8 cellular contexts compared by ENCODE assay signal in the genomic region with DNA sequence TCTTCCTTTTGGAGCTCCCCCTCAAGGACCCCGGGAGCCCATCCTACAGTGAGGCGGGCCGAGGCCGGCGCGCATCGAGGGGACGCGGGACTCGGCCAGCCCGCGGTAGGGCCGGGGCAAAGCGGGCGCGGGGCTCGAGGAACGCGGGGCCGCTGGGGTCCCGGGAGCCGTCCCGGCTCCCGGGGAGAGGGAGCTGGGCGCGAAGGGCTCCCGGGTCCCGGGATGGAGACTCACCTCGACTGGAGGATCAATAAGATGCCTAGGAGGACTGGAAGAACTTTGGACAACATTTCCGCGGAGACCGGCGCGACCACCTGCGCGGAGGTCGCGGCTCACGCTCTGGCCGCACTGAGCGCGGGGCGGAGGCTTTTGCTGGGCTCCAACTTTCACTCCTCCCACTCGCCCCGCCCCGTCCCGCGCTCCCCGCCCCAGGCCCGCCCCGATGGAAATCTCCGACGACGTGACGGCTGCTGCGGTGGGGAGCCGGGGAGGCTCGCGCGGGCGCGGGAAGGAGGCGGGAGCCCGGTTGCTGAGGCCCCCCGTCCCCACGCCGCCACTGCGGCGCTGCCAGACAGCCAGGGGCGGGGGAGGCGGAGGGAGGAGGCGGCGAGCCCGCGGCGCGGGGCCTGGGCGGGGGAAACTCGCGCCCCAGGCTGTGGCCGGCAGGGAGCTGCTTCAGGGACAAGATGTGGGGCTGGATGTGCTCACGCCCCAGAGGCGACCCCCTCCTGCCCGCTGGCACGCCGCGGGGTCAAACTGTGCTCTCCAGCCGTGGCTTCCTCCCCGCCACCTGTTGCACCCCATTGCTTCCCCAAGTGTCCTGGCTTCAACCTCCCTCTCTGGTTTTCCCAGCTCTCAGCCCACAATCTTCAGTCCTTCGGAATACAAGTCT. TPM values are rescaled to one million over a fixed set of nuclear protein-coding genes. Genes with fewer than 3 reads are reported as not detected.
DNase-seq lines count a peak whose midpoint lies in the region; ATAC-seq, FAIRE-seq and TF ChIP-seq lines count a peak whose summit lies in the region.

A gene with protein sequence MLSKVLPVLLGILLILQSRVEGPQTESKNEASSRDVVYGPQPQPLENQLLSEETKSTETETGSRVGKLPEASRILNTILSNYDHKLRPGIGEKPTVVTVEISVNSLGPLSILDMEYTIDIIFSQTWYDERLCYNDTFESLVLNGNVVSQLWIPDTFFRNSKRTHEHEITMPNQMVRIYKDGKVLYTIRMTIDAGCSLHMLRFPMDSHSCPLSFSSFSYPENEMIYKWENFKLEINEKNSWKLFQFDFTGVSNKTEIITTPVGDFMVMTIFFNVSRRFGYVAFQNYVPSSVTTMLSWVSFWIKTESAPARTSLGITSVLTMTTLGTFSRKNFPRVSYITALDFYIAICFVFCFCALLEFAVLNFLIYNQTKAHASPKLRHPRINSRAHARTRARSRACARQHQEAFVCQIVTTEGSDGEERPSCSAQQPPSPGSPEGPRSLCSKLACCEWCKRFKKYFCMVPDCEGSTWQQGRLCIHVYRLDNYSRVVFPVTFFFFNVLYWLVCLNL (minus strand): TSS at position 341 of the 892 bp plus-strand sequence. CDS start 51 bp downstream, at position 290.

- no peak for ATAC-seq in GM18858 (IDR thresholded peaks at IDR 0.05; ENCODE audit: unreplicated experiment)

- H3K4me3 ChIP-seq in SK-N-SH (ENCODE audit: low read depth in 2 of 2, low read length in 1 of 2) (peak within 1 kb of the TSS; percentile 48 to 68; a peak in 3 of 4 replicates), ovary (peak within 1 kb of the TSS; percentile 70)

- H2AFZ ChIP-seq in SK-N-SH (ENCODE audit: low read depth): no peak within 1 kb of the TSS

- H3F3A ChIP-seq in SK-N-SH (replicated peaks; ENCODE audit: insufficient read depth): peaks cover 8% of the 10 kb centered on the region

- peak within 1 kb of the TSS in 1 of 2 experiments; percentile 46; a peak in 1 of 4 replicates for H3K27ac ChIP-seq in SK-N-SH (ENCODE audit: low read depth in 2 of 2, low read length in 1 of 2)
- no peak within 1 kb of the TSS for H3K27ac ChIP-seq in ovary

- H3K9me3 ChIP-seq in SK-N-SH (no peaks in the 10 kb centered on the region), ovary (no peaks in the 10 kb centered on the region)

- H3K79me2 ChIP-seq in SK-N-SH (ENCODE audit: insufficient read depth): peaks cover 30% of the 10 kb centered on the region

- H3K9ac ChIP-seq in SK-N-SH: peak within 1 kb of the TSS; percentile 71

- no peak for FAIRE-seq in H54 (lab: Jason Lieb, UNC)
- FAIRE-seq in frontal cortex (lab: Jason Lieb, UNC): no peak

- H3K9me2 ChIP-seq in SK-N-SH: no peaks in the 10 kb centered on the region

- in situ Hi-C loops in GM13976 (cut with MboI; ENCODE audit: low sequenced_read_pairs, unreplicated experiment): no loop called here

- H3K36me3 ChIP-seq in SK-N-SH (replicated peaks in 1 of 2; ENCODE audit: control insufficient read depth in 1 of 2, insufficient read depth in 2 of 2, low read length in 1 of 2) (no peaks in the 10 kb centered on the region), ovary (no peaks in the 10 kb centered on the region)

- WGBS in SK-N-SH (ENCODE audit: low lambda C conversion rate): 6% methylated on average over 13 of the region's 90 CpGs
- 28 to 43% (median 31%) methylated on average over 68 to 90 of the region's 90 CpGs for WGBS in ovary, 3 donors

- H3K4me2 ChIP-seq in SK-N-SH: peak within 1 kb of the TSS; percentile 77

- no peak for TF ChIP-seq CTCF in SK-N-SH (IDR thresholded peaks at IDR 0.05)
- TF ChIP-seq CTCF in ovary (IDR thresholded peaks at IDR 0.05): no peak
- no peak for TF ChIP-seq CTCF in GM13976 (IDR thresholded peaks at IDR 0.05; ENCODE audit: borderline replicate concordance, control extremely low read depth, extremely low read depth, insufficient read depth, missing control alignments)

- H3K27me3 ChIP-seq in SK-N-SH (ENCODE audit: insufficient read depth) (peaks cover 9% of the 10 kb centered on the region; the same call in 1 of the 2 replicates), ovary (no peaks in the 10 kb centered on the region)

- H4K20me1 ChIP-seq in SK-N-SH (ENCODE audit: insufficient read depth): no peaks in the 10 kb centered on the region

- TF ChIP-seq EP300 in SK-N-SH (IDR thresholded peaks at IDR 0.05; ENCODE audit: borderline replicate concordance in 1 of 2, low read depth in 1 of 2, low read length in 1 of 2): no peak
- TF ChIP-seq EP300 in ovary (IDR thresholded peaks at IDR 0.05): no peak

- TF ChIP-seq RAD21 in SK-N-SH (IDR thresholded peaks at IDR 0.05; ENCODE audit: low read length): no peak

- CTCF ChIA-PET in SK-N-SH (lab: Yijun Ruan, JAX): no interaction called here

- TF ChIP-seq POLR2A in H54 (IDR thresholded peaks at IDR 0.05; ENCODE audit: low read depth, low read length) (peak; percentile 56), ovary (IDR thresholded peaks at IDR 0.05) (no peak)

- POLR2A ChIA-PET in SK-N-SH (lab: Yijun Ruan, JAX): no interaction called here

- DNase-seq in H54 (ENCODE audit: insufficient read length, low spot score): no peak
- DNase-seq in SK-N-SH: peak; percentile 40
- peak; percentile 35 to 38 for DNase-seq in frontal cortex (ENCODE audit: low spot score in 2 of 2)
- peak; percentile 39 to 52 (median 48) for DNase-seq in ovary
- no peak for DNase-seq in SIG-M5 treated with dmso at 0.1 percent for 504 hours (lab: John Stamatoyannopoulos, UW; ENCODE audit: unreplicated experiment)
- DNase-seq in GM13976 (ENCODE audit: low spot score): no peak
- no peak for DNase-seq in NCI-H510A treated with DMSO at 0.1 percent for 48 hours (lab: John Stamatoyannopoulos, UW)

- H3K4me1 ChIP-seq in SK-N-SH (ENCODE audit: control insufficient read depth in 1 of 2, insufficient read depth in 2 of 2, low read depth in 1 of 2, low read length in 1 of 2) (peaks cover 0 to 6% of the 10 kb centered on the region in 2 experiments; a peak in 2 of 4 replicates), ovary (ENCODE audit: insufficient read depth) (no peaks in the 10 kb centered on the region)

- intact Hi-C loops in ovary (cut with DNase I): no loop called here

TF ChIP-seq in SK-N-SH, 30 proteins besides CTCF, POLR2A, EP300 and RAD21:
- TF ChIP-seq TEAD4 (IDR thresholded peaks at IDR 0.05; ENCODE audit: borderline replicate concordance, insufficient read depth): no peak
- peak; percentile 66 for TF ChIP-seq POLR2AphosphoS5 (IDR thresholded peaks at IDR 0.05; ENCODE audit: low read depth, low read length)
- TF ChIP-seq GABPA (IDR thresholded peaks at IDR 0.05; ENCODE audit: low read depth): no peak
- no peak for TF ChIP-seq YY1 (IDR thresholded peaks at IDR 0.05; ENCODE audit: low read depth)

RNA-seq across cellular contexts. Expression of the gene that starts here (rescaled TPM):
- 8.1 and 12.2 TPM in 2 replicates for polyA plus RNA-seq in SK-N-SH (2012; rRNA removed)
- 0.89 and 1.4 TPM in 2 replicates for polyA plus RNA-seq in SK-N-SH (2012; cell fraction: cytosol; rRNA removed)
- polyA plus RNA-seq in SK-N-SH (2012; cell fraction: nucleus; rRNA removed): 51.5 and 74.9 TPM in 2 replicates
- 0.82 TPM for total RNA-seq in frontal cortex
- total RNA-seq in ovary: 10 to 100 TPM in 4 of 7 donors, 1 to 10 TPM in 3; 2.1 to 24.7 (median 10.2) TPM
- 10 to 100 TPM in 1 of 2 donors, 1 to 10 TPM in 1; 2.0 to 11.0 TPM for polyA plus RNA-seq in ovary

Comparison
In these comparisons a context has a peak if more than half of its experiments do, and no peak if none do; other contexts are left out.
1. Peak in DNase-seq in frontal cortex; RNA of the gene not detected or under 1 TPM.
2. DNase-seq: peak in SK-N-SH (single experiment) and ovary (5 of 5); none in H54 (single experiment), SIG-M5 treated with dmso at 0.1 percent for 504 hours (single experiment), GM13976 (single experiment) and NCI-H510A treated with DMSO at 0.1 percent for 48 hours (single experiment).